Comparison of ENCODE assay signal across 2 cellular contexts in the genomic region with DNA sequence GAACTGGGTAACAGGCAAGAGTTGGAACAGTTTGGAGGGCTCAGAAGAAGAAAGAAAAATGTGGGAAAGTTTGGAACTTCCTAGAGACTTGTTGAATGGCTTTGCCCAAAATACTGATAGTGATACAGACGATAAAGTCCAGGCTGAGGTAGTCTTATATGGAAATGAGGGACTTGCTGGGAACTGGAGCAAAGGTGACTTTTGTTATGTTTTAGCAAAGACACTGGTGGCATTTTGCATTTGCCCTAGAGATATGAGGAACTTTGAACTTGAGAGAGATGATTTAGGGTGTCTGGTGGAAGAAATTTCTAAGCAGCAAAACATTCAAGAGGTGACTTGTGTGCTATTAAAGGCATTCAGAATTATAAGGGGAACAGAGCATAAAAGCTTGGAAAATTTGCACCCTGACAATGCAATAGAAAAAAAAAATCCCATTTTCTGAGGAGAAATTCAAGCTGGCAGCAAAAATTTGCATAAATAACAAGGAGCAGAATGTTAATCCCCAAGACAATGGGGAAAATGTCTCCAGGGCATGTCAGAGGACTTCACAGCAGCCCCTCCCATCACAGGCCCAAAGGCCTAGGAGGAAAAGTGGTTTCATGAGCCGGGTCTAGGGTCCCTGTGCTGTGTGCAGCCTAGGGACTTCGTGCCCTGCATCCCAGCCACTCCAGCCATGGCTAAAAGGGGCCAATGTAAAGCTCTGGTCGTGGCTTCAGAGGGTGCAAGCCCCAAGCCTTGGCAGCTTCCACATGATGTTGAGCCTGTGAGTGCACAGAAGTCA.
TF ChIP-seq lines count a peak whose summit lies in the region.

No MANE protein-coding gene starts in this region.

TF ChIP-seq in GM23338, 12 proteins besides CTCF, POLR2A, EP300 and RAD21:
- TF ChIP-seq EZH2 (IDR thresholded peaks at IDR 0.05; ENCODE audit: low read depth, unreplicated experiment): peak; percentile 15

TF ChIP-seq in HepG2, 621 proteins besides CTCF, POLR2A, EP300 and RAD21:
- 0 out of 2 replicates have a peak, but pooled peaks have one; percentile 18 for TF ChIP-seq ZNF614 (CRISPR knock-in tag; IDR thresholded peaks at IDR 0.05; ENCODE audit: borderline replicate concordance)
- TF ChIP-seq RARA (CRISPR knock-in tag; IDR thresholded peaks at IDR 0.05): 0 out of 2 replicates have a peak, but pooled peaks have one; percentile 19
- peak; percentile 18 for TF ChIP-seq SKI (IDR thresholded peaks at IDR 0.05; ENCODE audit: partially characterized antibody)
- peak; percentile 71; the same call in 1 of the 2 replicates for TF ChIP-seq RXRB (CRISPR knock-in tag; IDR thresholded peaks at IDR 0.05; ENCODE audit: borderline replicate concordance)
- peak; percentile 71 for TF ChIP-seq PPARG (CRISPR knock-in tag; conservative IDR thresholded peaks at IDR 0.05)
